Comparison of ENCODE assay signal across 15 cellular contexts in the genomic region with DNA sequence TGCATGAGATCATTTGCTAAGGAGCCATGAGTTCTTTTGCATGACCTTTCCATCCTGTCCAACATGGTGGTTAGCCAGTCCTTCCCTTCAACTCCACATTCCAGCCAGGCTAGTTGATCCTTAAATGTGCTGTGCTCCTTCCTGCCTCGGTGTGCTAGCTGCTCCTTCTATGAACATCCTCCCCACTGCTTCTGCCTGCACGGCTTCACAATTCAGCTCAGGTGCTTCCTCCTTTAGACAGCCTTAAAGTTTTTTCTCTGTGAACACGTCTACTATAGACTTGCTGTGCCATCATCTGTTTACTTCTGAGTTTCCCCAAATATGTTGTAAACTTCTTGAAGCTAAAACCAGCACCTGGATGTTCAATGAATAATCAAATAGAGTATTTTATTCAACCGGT.
"Had no signal": no experiment of that assay in that cellular context is flagged by ENCODE, and none has a peak within 500 bp of the region (broad histone marks: within the 10 kb centered on the region; RNA-seq: fewer than 3 reads in every experiment).

No MANE protein-coding gene starts in this region.

- H3K4me1 ChIP-seq: pancreas, SJSA1 had no signal

- H3K9me3 ChIP-seq: esophagus squamous epithelium, pancreas, SJSA1 had no signal

- H3K36me3 ChIP-seq: esophagus squamous epithelium, pancreas, SJSA1 had no signal

- FAIRE-seq: endothelial cell of umbilical vein, keratinocyte, pancreas had no signal

- DNase-seq: activated CD4-positive, alpha-beta T cell treated with anti-CD3 and anti-CD28 coated beads, Interleukin-2, amount 50 U/mL, for 1 hour; aorta; effector CD8-positive, alpha-beta T cell; esophagus squamous epithelium; hippocampal formation; midbrain; pancreas; stimulated activated CD4-positive, alpha-beta T cell treated with anti-CD3 and anti-CD28 coated beads, Interleukin-2, amount 100 ng/mL, for 24 hours; SW 1271; trophoblast cell had no signal

- H3K4me3 ChIP-seq: esophagus squamous epithelium, pancreas, SJSA1 had no signal

- H3K27ac ChIP-seq: esophagus squamous epithelium, pancreas, SJSA1 had no signal

- H3K27me3 ChIP-seq: esophagus squamous epithelium, pancreas, SJSA1 had no signal

- ATAC-seq: left lobe of liver, pancreas, sciatic nerve had no signal
